ENCODE assay signal across 10 cellular contexts in the genomic region with DNA sequence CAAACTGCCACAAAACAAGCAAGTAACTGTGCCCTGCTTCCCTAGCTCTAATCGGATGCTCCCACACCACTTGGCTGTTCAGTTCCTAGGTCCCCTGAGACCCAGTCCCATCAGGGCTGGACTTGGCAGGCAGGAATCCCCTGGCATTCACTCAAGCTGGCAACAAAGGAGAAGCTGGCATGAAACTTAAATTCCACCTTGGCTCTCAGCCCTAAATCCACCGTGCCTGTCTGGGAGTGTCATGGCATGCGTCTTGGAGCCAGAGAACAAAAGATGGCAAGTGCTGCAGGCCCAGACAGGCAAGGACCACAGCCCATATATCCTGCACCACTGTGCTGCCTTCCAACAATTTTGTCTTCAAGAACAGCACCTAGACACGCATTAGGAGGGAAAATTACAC. TPM values are rescaled to one million over a fixed set of nuclear protein-coding genes. Genes with fewer than 3 reads are reported as not detected.
A peak's percentile ranks its signal among the peaks of the same experiment; 100 is the strongest.
DNase-seq lines count a peak whose midpoint lies in the region; ATAC-seq, FAIRE-seq and TF ChIP-seq lines count a peak whose summit lies in the region.
"Had no signal": no experiment of that assay in that cellular context is flagged by ENCODE, and none has a peak within 500 bp of the region (broad histone marks: within the 10 kb centered on the region; RNA-seq: fewer than 3 reads in every experiment).

No MANE protein-coding gene starts in this region.

- DNase-seq in A673 (ENCODE audit: low spot score) (peak; percentile 55), NCI-H1105 treated with DMSO at 0.1 percent for 48 hours (lab: John Stamatoyannopoulos, UW) (peak; percentile 83), caudate nucleus (lab: John Stamatoyannopoulos, UW) (peak in 11 of 61 donors; percentile 7 to 39 (median 14)), mesothelial cell of epicardium (ENCODE audit: low spot score in 2 of 2, unreplicated experiment in 2 of 2) (no peak), NCI-H2227 (lab: John Stamatoyannopoulos, UW; ENCODE audit: unreplicated experiment) (no peak), HTR-8/SVneo (ENCODE audit: insufficient read length, low spot score) (no peak), DMS153 (lab: John Stamatoyannopoulos, UW) (no peak)
- DNase-seq: activated CD4-positive, alpha-beta T cell treated with anti-CD3 and anti-CD28 coated beads, Interleukin-2, amount 50 U/mL, for 48 hours; GOT3 had no signal

- TF ChIP-seq CTCF in A673 (conservative IDR thresholded peaks at IDR 0.05; ENCODE audit: low read depth, low read length) (no peak), mesothelial cell of epicardium (IDR thresholded peaks at IDR 0.05; ENCODE audit: unreplicated experiment) (no peak)

- no peaks in the 10 kb centered on the region for H3K27me3 ChIP-seq in A673 (replicated peaks; ENCODE audit: insufficient read depth, low read depth, low read length, poor library complexity)

- no peaks in the 10 kb centered on the region for H3K4me1 Mint-ChIP-seq in mesothelial cell of epicardium

- H3K27ac ChIP-seq in A673 (ENCODE audit: low read depth, low read length, poor library complexity, severe bottlenecking) (peak overlapping the region; percentile 38), caudate nucleus (ENCODE audit: low read depth, low read length) (peak overlapping the region; percentile 6)

- H3K9me3 Mint-ChIP-seq in mesothelial cell of epicardium = no peaks in the 10 kb centered on the region

- H3K9me3 ChIP-seq in A673 (ENCODE audit: low read depth, low read length, poor library complexity, severe bottlenecking) = no peaks in the 10 kb centered on the region

- peak overlapping the region; percentile 21 for H3K27ac Mint-ChIP-seq in mesothelial cell of epicardium

- no peak for ATAC-seq in GM21717 (IDR thresholded peaks at IDR 0.05; ENCODE audit: unreplicated experiment)

- BruUV-seq in A673 (replicated peaks; lab: Mats Ljungman, UMichigan) = no TSS peak

- peaks cover 25% of the 10 kb centered on the region for H3K36me3 ChIP-seq in A673 (ENCODE audit: insufficient read depth, low read length, poor library complexity, severe bottlenecking)

- peaks cover 12% of the 10 kb centered on the region for H3K4me1 ChIP-seq in A673 (ENCODE audit: insufficient read depth, low read length, poor library complexity, severe bottlenecking)

- H3K36me3 Mint-ChIP-seq in mesothelial cell of epicardium = peaks cover 22% of the 10 kb centered on the region

- CTCF ChIA-PET in A673 (lab: Charles Lee) = interaction anchor here (1.7 kb wide), 1 partner anchor 55 kb away, joined by 27 read pairs; no protein-coding TSS in a partner anchor

- no peaks in the 10 kb centered on the region for H3K27me3 Mint-ChIP-seq in mesothelial cell of epicardium (ENCODE audit: low read depth)

- H3K4me3 Mint-ChIP-seq in mesothelial cell of epicardium = no peak overlapping the region

- FAIRE-seq in HTR-8/SVneo (lab: Jason Lieb, UNC) = no peak

- POLR2A ChIA-PET in A673 (lab: Charles Lee; ENCODE audit: low non-redundant PET) = no interaction called here

- H3K4me3 ChIP-seq in A673 (ENCODE audit: low read depth, low read length, poor library complexity, severe bottlenecking) = no peak overlapping the region

- intact Hi-C loops in A673 (cut with micrococcal nuclease; ENCODE audit: unreplicated experiment) = loop anchor here (5.0 kb wide), 1 partner anchor 322 kb away; no protein-coding TSS in a partner anchor

RNA-seq across cellular contexts. Expression of a gene that starts 38.2 kb away (rescaled TPM):
- 172 and 191 TPM in 2 replicates for total RNA-seq in A673 (2021)
- total RNA-seq in mesothelial cell of epicardium = 76.6 to 77.7 TPM (median 77.6 TPM) in 3 replicates

RNA-seq across cellular contexts. Expression of a gene that starts 39.5 kb away (rescaled TPM):
- 64.8 and 98.2 TPM in 2 replicates for total RNA-seq in A673 (2021)
- 701 to 737 TPM (median 733 TPM) in 3 replicates for total RNA-seq in mesothelial cell of epicardium

Comparison
In these comparisons a context has a peak if more than half of its experiments do, and no peak if none do; other contexts are left out.
1. DNase-seq: peak in A673 (single experiment) and NCI-H1105 treated with DMSO at 0.1 percent for 48 hours (single experiment); none in mesothelial cell of epicardium (0 of 2), NCI-H2227 (single experiment), HTR-8/SVneo (single experiment) and DMS153 (single experiment).